Comparison of ENCODE assay signal across 8 cellular contexts in genomic region chr3:10173926-10174435, GRCh38. TPM values are rescaled to one million over a fixed set of nuclear protein-coding genes. Genes with fewer than 3 reads are reported as not detected.
DNase-seq lines count a peak whose midpoint lies in the region; ATAC-seq and TF ChIP-seq lines count a peak whose summit lies in the region.

No MANE protein-coding gene starts in this region.

- H3K27me3 ChIP-seq in osteoblast (ENCODE audit: insufficient read depth, low read length) (no peaks in the 10 kb centered on the region), endodermal cell (ENCODE audit: control insufficient read depth, insufficient read depth, low read length, poor library complexity, severe bottlenecking) (no peaks in the 10 kb centered on the region)

- H3K79me2 ChIP-seq in osteoblast (ENCODE audit: insufficient read depth, low read length): peaks cover 17% of the 10 kb centered on the region

- H3K4me3 Mint-ChIP-seq in endodermal cell: no peak overlapping the region

- 84 to 85% methylated on average over 4 to 6 of the region's 6 CpGs for WGBS in endodermal cell (ENCODE audit: insufficient coverage in 1 of 2, insufficient read length in 1 of 2), 2 experiments

- H3K4me1 Mint-ChIP-seq in endodermal cell: no peaks in the 10 kb centered on the region

- H3K4me1 ChIP-seq in osteoblast (ENCODE audit: insufficient read depth, low read length) (peaks cover 12% of the 10 kb centered on the region), endodermal cell (ENCODE audit: control insufficient read depth, insufficient read depth, low read length) (no peaks in the 10 kb centered on the region)

- no peaks in the 10 kb centered on the region for H4K20me1 ChIP-seq in osteoblast (ENCODE audit: insufficient read depth, low read length)

- no peak overlapping the region for H2AFZ ChIP-seq in osteoblast (ENCODE audit: low read length)

- peaks cover 17% of the 10 kb centered on the region for H3K9me3 Mint-ChIP-seq in endodermal cell

- H3K27ac Mint-ChIP-seq in endodermal cell: no peak overlapping the region

- H3K9me3 ChIP-seq in osteoblast (ENCODE audit: low read depth, low read length) (no peaks in the 10 kb centered on the region), endodermal cell (ENCODE audit: control insufficient read depth, low read length) (peaks cover 8% of the 10 kb centered on the region)

- H3K36me3 Mint-ChIP-seq in endodermal cell (ENCODE audit: low read depth): no peaks in the 10 kb centered on the region

- no peak overlapping the region for H3K4me3 ChIP-seq in GM12865 (ENCODE audit: low read depth, low read length)
- H3K4me3 ChIP-seq in fibroblast of pulmonary artery (replicated peaks; ENCODE audit: low read depth, low read length): no peak overlapping the region
- H3K4me3 ChIP-seq in osteoblast (ENCODE audit: insufficient read depth, low read length): no peak overlapping the region
- no peak overlapping the region for H3K4me3 ChIP-seq in endodermal cell (ENCODE audit: low read length)

- H3K36me3 ChIP-seq in osteoblast (ENCODE audit: insufficient read depth, low read length): no peaks in the 10 kb centered on the region
- H3K36me3 ChIP-seq in endodermal cell (ENCODE audit: control insufficient read depth, insufficient read depth, low read length): no peaks in the 10 kb centered on the region

- peak; percentile 36 for DNase-seq in GM12865 (ENCODE audit: low read depth)
- DNase-seq in RKO (ENCODE audit: low spot score): peak; percentile 69
- peak; percentile 97 for DNase-seq in fibroblast of pulmonary artery (ENCODE audit: low read depth)
- DNase-seq in osteoblast (ENCODE audit: insufficient read length, low spot score, missing footprints): peak; percentile 99
- no peak for DNase-seq in NCI-H2107 treated with DMSO at 0.1 percent for 48 hours (lab: John Stamatoyannopoulos, UW; ENCODE audit: unreplicated experiment)
- no peak for DNase-seq in endodermal cell

- ATAC-seq in GM18909 (IDR thresholded peaks at IDR 0.05; ENCODE audit: poor library complexity, unreplicated experiment): no peak
- ATAC-seq in HG03469 (IDR thresholded peaks at IDR 0.05; ENCODE audit: unreplicated experiment): no peak

- H3K27me3 Mint-ChIP-seq in endodermal cell (ENCODE audit: insufficient read depth): no peaks in the 10 kb centered on the region

- no peak for TF ChIP-seq CTCF in GM12865 (IDR thresholded peaks at IDR 0.05; ENCODE audit: insufficient read depth, low read depth, low read length, missing control alignments)
- no peak for TF ChIP-seq CTCF in fibroblast of pulmonary artery (IDR thresholded peaks at IDR 0.05; ENCODE audit: low read length, missing control alignments)
- no peak for TF ChIP-seq CTCF in osteoblast (IDR thresholded peaks at IDR 0.05; ENCODE audit: extremely low read depth, low read depth, low read length)
- TF ChIP-seq CTCF in endodermal cell (conservative IDR thresholded peaks at IDR 0.05): no peak

- H3K4me2 ChIP-seq in osteoblast (ENCODE audit: insufficient read depth, low read length): peak overlapping the region; percentile 34

- no peak overlapping the region for H3K9ac ChIP-seq in endodermal cell (ENCODE audit: extremely low read depth, low read length, poor library complexity, severe bottlenecking)

- H3K27ac ChIP-seq in osteoblast (ENCODE audit: low read depth, low read length): peak overlapping the region; percentile 88
- no peak overlapping the region for H3K27ac ChIP-seq in endodermal cell (ENCODE audit: low read depth, low read length)

RNA-seq across cellular contexts. Expression of gene IRAK2, which starts 9.3 kb away (rescaled TPM):
- total RNA-seq in osteoblast (3.2 and 4.0 TPM in 2 replicates), endodermal cell (under 1 TPM; 0.26 to 0.40 TPM)
- polyA plus RNA-seq in endodermal cell (2013, experiment 1 of 2): 0.46 TPM
- 0.83 TPM for polyA plus RNA-seq in endodermal cell (2013, experiment 2 of 2)

RNA-seq across cellular contexts. Expression of gene VHL, which starts 32.4 kb away (rescaled TPM):
- total RNA-seq in osteoblast: 33.9 and 36.9 TPM in 2 replicates
- 10 to 100 TPM; 60.4 to 71.5 TPM for total RNA-seq in endodermal cell
- polyA plus RNA-seq in endodermal cell (2013, experiment 1 of 2): 57.1 TPM
- polyA plus RNA-seq in endodermal cell (2013, experiment 2 of 2): 57.3 TPM

RNA-seq across cellular contexts. Expression of gene BRK1, which starts 58.5 kb away (rescaled TPM):
- total RNA-seq in osteoblast: 113 and 114 TPM in 2 replicates
- 100 to 1,000 TPM; 110 to 116 TPM for total RNA-seq in endodermal cell
- polyA plus RNA-seq in endodermal cell (2013, experiment 1 of 2): 152 TPM
- 140 TPM for polyA plus RNA-seq in endodermal cell (2013, experiment 2 of 2)

Comparison
In these comparisons a context has a peak if more than half of its experiments do, and no peak if none do; other contexts are left out.
1. DNase-seq: peak in GM12865 (single experiment), RKO (single experiment), fibroblast of pulmonary artery (single experiment) and osteoblast (single experiment); none in NCI-H2107 treated with DMSO at 0.1 percent for 48 hours (single experiment) and endodermal cell (single experiment).